Comparison of ENCODE assay signal across 1 cellular context in the genomic region with DNA sequence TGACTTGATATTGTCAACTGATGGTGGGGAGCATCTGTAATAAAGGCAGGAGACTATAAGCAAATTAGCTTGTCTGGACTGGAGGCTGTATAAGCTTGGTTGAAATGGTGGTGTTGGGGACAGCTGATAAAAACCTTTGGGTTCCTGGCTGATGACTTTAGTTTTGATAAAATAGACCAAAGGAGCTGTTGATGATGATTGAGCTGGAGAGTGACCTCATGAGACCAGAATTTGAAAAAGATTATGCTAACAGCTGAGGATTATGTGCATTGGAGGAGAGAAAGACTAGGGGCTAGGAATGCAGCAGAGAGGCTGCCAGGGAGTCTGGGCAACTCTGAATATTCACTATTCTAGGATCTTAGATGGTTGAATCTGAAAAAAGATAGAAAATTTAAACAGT.
TF ChIP-seq lines count a peak whose summit lies in the region.

No MANE protein-coding gene starts in this region.

TF ChIP-seq in K562, 482 proteins besides CTCF, POLR2A, EP300 and RAD21 (continued from another document and continues in another):
- no peak for TF ChIP-seq HINFP (tag; conservative IDR thresholded peaks at IDR 0.05; ENCODE audit: low read depth)
- TF ChIP-seq ZNF75A (CRISPR knock-in tag; IDR thresholded peaks at IDR 0.05): no peak
- TF ChIP-seq PHF8 (IDR thresholded peaks at IDR 0.05; ENCODE audit: borderline replicate concordance, low read length): no peak
- no peak for TF ChIP-seq ZNF212 (CRISPR knock-in tag; IDR thresholded peaks at IDR 0.05)
- TF ChIP-seq TFAM (CRISPR knock-in tag; conservative IDR thresholded peaks at IDR 0.05): no peak
- TF ChIP-seq, protein P1, sequence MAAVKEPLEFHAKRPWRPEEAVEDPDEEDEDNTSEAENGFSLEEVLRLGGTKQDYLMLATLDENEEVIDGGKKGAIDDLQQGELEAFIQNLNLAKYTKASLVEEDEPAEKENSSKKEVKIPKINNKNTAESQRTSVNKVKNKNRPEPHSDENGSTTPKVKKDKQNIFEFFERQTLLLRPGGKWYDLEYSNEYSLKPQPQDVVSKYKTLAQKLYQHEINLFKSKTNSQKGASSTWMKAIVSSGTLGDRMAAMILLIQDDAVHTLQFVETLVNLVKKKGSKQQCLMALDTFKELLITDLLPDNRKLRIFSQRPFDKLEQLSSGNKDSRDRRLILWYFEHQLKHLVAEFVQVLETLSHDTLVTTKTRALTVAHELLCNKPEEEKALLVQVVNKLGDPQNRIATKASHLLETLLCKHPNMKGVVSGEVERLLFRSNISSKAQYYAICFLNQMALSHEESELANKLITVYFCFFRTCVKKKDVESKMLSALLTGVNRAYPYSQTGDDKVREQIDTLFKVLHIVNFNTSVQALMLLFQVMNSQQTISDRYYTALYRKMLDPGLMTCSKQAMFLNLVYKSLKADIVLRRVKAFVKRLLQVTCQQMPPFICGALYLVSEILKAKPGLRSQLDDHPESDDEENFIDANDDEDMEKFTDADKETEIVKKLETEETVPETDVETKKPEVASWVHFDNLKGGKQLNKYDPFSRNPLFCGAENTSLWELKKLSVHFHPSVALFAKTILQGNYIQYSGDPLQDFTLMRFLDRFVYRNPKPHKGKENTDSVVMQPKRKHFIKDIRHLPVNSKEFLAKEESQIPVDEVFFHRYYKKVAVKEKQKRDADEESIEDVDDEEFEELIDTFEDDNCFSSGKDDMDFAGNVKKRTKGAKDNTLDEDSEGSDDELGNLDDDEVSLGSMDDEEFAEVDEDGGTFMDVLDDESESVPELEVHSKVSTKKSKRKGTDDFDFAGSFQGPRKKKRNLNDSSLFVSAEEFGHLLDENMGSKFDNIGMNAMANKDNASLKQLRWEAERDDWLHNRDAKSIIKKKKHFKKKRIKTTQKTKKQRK (IDR thresholded peaks at IDR 0.05; ENCODE audit: borderline replicate concordance, low read depth, low read length): no peak
- TF ChIP-seq, protein P2, sequence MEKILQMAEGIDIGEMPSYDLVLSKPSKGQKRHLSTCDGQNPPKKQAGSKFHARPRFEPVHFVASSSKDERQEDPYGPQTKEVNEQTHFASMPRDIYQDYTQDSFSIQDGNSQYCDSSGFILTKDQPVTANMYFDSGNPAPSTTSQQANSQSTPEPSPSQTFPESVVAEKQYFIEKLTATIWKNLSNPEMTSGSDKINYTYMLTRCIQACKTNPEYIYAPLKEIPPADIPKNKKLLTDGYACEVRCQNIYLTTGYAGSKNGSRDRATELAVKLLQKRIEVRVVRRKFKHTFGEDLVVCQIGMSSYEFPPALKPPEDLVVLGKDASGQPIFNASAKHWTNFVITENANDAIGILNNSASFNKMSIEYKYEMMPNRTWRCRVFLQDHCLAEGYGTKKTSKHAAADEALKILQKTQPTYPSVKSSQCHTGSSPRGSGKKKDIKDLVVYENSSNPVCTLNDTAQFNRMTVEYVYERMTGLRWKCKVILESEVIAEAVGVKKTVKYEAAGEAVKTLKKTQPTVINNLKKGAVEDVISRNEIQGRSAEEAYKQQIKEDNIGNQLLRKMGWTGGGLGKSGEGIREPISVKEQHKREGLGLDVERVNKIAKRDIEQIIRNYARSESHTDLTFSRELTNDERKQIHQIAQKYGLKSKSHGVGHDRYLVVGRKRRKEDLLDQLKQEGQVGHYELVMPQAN (IDR thresholded peaks at IDR 0.05; ENCODE audit: borderline replicate concordance): no peak
- no peak for TF ChIP-seq SREBF1 (IDR thresholded peaks at IDR 0.05; ENCODE audit: borderline replicate concordance, low read depth, low read length)
- TF ChIP-seq LCOR (CRISPR knock-in tag; IDR thresholded peaks at IDR 0.05): no peak
- no peak for TF ChIP-seq ZNF384 (IDR thresholded peaks at IDR 0.05; ENCODE audit: low read depth, low read length)
- TF ChIP-seq USF2 (CRISPR knock-in tag; IDR thresholded peaks at IDR 0.05): no peak
- TF ChIP-seq STAG1 (CRISPR knock-in tag; IDR thresholded peaks at IDR 0.05; ENCODE audit: borderline replicate concordance): no peak
- TF ChIP-seq SP2 (IDR thresholded peaks at IDR 0.05; ENCODE audit: extremely low read depth, low read depth, low read length, poor library complexity, severe bottlenecking): no peak
- TF ChIP-seq MTF1 (CRISPR knock-in tag; IDR thresholded peaks at IDR 0.05; ENCODE audit: borderline replicate concordance): no peak
- TF ChIP-seq CCAR2 (IDR thresholded peaks at IDR 0.05; ENCODE audit: low read depth, low read length): no peak
- no peak for TF ChIP-seq ZBTB17 (CRISPR knock-in tag; IDR thresholded peaks at IDR 0.05)
- TF ChIP-seq, protein P3, sequence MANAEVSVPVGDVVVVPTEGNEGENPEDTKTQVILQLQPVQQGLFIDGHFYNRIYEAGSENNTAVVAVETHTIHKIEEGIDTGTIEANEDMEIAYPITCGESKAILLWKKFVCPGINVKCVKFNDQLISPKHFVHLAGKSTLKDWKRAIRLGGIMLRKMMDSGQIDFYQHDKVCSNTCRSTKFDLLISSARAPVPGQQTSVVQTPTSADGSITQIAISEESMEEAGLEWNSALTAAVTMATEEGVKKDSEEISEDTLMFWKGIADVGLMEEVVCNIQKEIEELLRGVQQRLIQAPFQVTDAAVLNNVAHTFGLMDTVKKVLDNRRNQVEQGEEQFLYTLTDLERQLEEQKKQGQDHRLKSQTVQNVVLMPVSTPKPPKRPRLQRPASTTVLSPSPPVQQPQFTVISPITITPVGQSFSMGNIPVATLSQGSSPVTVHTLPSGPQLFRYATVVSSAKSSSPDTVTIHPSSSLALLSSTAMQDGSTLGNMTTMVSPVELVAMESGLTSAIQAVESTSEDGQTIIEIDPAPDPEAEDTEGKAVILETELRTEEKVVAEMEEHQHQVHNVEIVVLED (CRISPR knock-in tag; IDR thresholded peaks at IDR 0.05): no peak
- TF ChIP-seq, protein P4, sequence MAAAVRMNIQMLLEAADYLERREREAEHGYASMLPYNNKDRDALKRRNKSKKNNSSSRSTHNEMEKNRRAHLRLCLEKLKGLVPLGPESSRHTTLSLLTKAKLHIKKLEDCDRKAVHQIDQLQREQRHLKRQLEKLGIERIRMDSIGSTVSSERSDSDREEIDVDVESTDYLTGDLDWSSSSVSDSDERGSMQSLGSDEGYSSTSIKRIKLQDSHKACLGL (CRISPR knock-in tag; IDR thresholded peaks at IDR 0.05; ENCODE audit: borderline replicate concordance, poor library complexity, severe bottlenecking): no peak
- no peak for TF ChIP-seq CHCHD3 (CRISPR knock-in tag; IDR thresholded peaks at IDR 0.05)
- no peak for TF ChIP-seq ZNF764 (CRISPR knock-in tag; IDR thresholded peaks at IDR 0.05; ENCODE audit: low read depth)
- peak; percentile 74 for TF ChIP-seq DACH1 (IDR thresholded peaks at IDR 0.05; ENCODE audit: partially characterized antibody)
- 0 out of 2 replicates have a peak, but pooled peaks have one; percentile 33 for TF ChIP-seq HDAC2 (IDR thresholded peaks at IDR 0.05)
- no peak for TF ChIP-seq TAF7 (tag; IDR thresholded peaks at IDR 0.05)
- TF ChIP-seq STAT5A (IDR thresholded peaks at IDR 0.05; ENCODE audit: borderline replicate concordance, low read length): peak; percentile 69; the same call in 1 of the 2 replicates
- no peak for TF ChIP-seq SRSF7 (optimal IDR thresholded peaks at IDR 0.05; ENCODE audit: low read depth, low read length)
- TF ChIP-seq E2F8 (IDR thresholded peaks at IDR 0.05; ENCODE audit: low read depth, partially characterized antibody): no peak
- TF ChIP-seq ZNF3 (CRISPR knock-in tag; IDR thresholded peaks at IDR 0.05): no peak
- no peak for TF ChIP-seq IFI16 (CRISPR knock-in tag; IDR thresholded peaks at IDR 0.05)
- TF ChIP-seq PBX2 (CRISPR knock-in tag; IDR thresholded peaks at IDR 0.05; ENCODE audit: low read depth): no peak
- no peak for TF ChIP-seq PBX2 (tag; conservative IDR thresholded peaks at IDR 0.05; ENCODE audit: low read depth)
- TF ChIP-seq, protein P5, sequence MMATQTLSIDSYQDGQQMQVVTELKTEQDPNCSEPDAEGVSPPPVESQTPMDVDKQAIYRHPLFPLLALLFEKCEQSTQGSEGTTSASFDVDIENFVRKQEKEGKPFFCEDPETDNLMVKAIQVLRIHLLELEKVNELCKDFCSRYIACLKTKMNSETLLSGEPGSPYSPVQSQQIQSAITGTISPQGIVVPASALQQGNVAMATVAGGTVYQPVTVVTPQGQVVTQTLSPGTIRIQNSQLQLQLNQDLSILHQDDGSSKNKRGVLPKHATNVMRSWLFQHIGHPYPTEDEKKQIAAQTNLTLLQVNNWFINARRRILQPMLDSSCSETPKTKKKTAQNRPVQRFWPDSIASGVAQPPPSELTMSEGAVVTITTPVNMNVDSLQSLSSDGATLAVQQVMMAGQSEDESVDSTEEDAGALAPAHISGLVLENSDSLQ (IDR thresholded peaks at IDR 0.05): no peak
- no peak for TF ChIP-seq HSF4 (CRISPR knock-in tag; IDR thresholded peaks at IDR 0.05; ENCODE audit: borderline replicate concordance)
- TF ChIP-seq ZFPM2 (CRISPR knock-in tag; IDR thresholded peaks at IDR 0.05): no peak
- TF ChIP-seq ZNF184 (CRISPR knock-in tag; IDR thresholded peaks at IDR 0.05): no peak
- TF ChIP-seq MLX (CRISPR knock-in tag; conservative IDR thresholded peaks at IDR 0.05): no peak
- no peak for TF ChIP-seq HLTF (IDR thresholded peaks at IDR 0.05)
- no peak for TF ChIP-seq MNT (conservative IDR thresholded peaks at IDR 0.05)
- TF ChIP-seq MYBL2 (IDR thresholded peaks at IDR 0.05; ENCODE audit: low read depth): peak; percentile 45; the same call in 1 of the 2 replicates
- no peak for TF ChIP-seq MYBL2 (CRISPR knock-in tag; IDR thresholded peaks at IDR 0.05; ENCODE audit: borderline replicate concordance)
- TF ChIP-seq CCNT2 (IDR thresholded peaks at IDR 0.05; ENCODE audit: borderline replicate concordance, extremely low read depth, insufficient read length, low read depth, low read length): no peak
